In genomic region chr12:6538420-6539275, GRCh38 we compare ENCODE assay signal across 8 cellular contexts. TPM values are rescaled to one million over a fixed set of nuclear protein-coding genes. Genes with fewer than 3 reads are reported as not detected.
DNase-seq lines count a peak whose midpoint lies in the region; TF ChIP-seq lines count a peak whose summit lies in the region.

No MANE protein-coding gene starts in this region.

- no peak overlapping the region for H2AFZ ChIP-seq in fibroblast of lung (ENCODE audit: low read length)

- H3K27me3 ChIP-seq in A673 (replicated peaks; ENCODE audit: insufficient read depth, low read depth, low read length, poor library complexity) (no peaks in the 10 kb centered on the region), fibroblast of lung (ENCODE audit: control insufficient read depth, insufficient read depth, low read length) (no peaks in the 10 kb centered on the region), stomach smooth muscle (ENCODE audit: control insufficient read depth in 1 of 2, insufficient read depth in 2 of 2, low read length in 2 of 2) (no peaks in the 10 kb centered on the region)

- H3K4me2 ChIP-seq in fibroblast of lung (ENCODE audit: extremely low read depth, insufficient read depth, low read length): no peak overlapping the region

- TF ChIP-seq CTCF in A673 (conservative IDR thresholded peaks at IDR 0.05; ENCODE audit: low read depth, low read length): no peak
- no peak for TF ChIP-seq CTCF in fibroblast of lung (conservative IDR thresholded peaks at IDR 0.05 in 1 of 2, IDR thresholded peaks at IDR 0.05 in 1 of 2; ENCODE audit: low read depth in 1 of 2, low read length in 2 of 2)

- BruUV-seq in A673 (replicated peaks; lab: Mats Ljungman, UMichigan): no TSS peak

- peaks cover 51% of the 10 kb centered on the region for H3K36me3 ChIP-seq in A673 (ENCODE audit: insufficient read depth, low read length, poor library complexity, severe bottlenecking)
- H3K36me3 ChIP-seq in fibroblast of lung (ENCODE audit: control insufficient read depth, insufficient read depth, low read length): peaks cover 40% of the 10 kb centered on the region
- peaks cover 39 to 41% of the 10 kb centered on the region in 2 donors for H3K36me3 ChIP-seq in stomach smooth muscle (ENCODE audit: control insufficient read depth in 2 of 2, insufficient read depth in 2 of 2, low read length in 2 of 2)

- H3K9me3 ChIP-seq in A673 (ENCODE audit: low read depth, low read length, poor library complexity, severe bottlenecking): no peaks in the 10 kb centered on the region
- H3K9me3 ChIP-seq in fibroblast of lung (ENCODE audit: control insufficient read depth, insufficient read depth, low read depth, low read length): no peaks in the 10 kb centered on the region
- H3K9me3 ChIP-seq in stomach smooth muscle (ENCODE audit: control insufficient read depth in 2 of 2, low read length in 2 of 2): no peaks in the 10 kb centered on the region

- intact Hi-C loops in A673 (cut with micrococcal nuclease; ENCODE audit: unreplicated experiment): loop anchor here (2.0 to 5.0 kb wide), 2 partner anchors 116 to 216 kb away; no protein-coding TSS in a partner anchor

- peaks cover 52% of the 10 kb centered on the region for H3K79me2 ChIP-seq in fibroblast of lung (ENCODE audit: control insufficient read depth, insufficient read depth, low read length)

- DNase-seq in A673 (ENCODE audit: low spot score) (peak; percentile 47), SW480 (ENCODE audit: low spot score) (peak; percentile 29), fibroblast of lung (ENCODE audit: low read depth in 2 of 2) (peak in 1 of 2 donors; percentile 52), GF-D8 (lab: John Stamatoyannopoulos, UW) (no peak), NCI-H1092 treated with DMSO at 0.1 percent for 48 hours (lab: John Stamatoyannopoulos, UW) (no peak), NCI-H526 (lab: John Stamatoyannopoulos, UW) (no peak)

- H3K4me3 ChIP-seq in A673 (ENCODE audit: low read depth, low read length, poor library complexity, severe bottlenecking) (no peak overlapping the region), fibroblast of lung (replicated peaks in 1 of 4; ENCODE audit: control extremely low read depth in 1 of 4, insufficient read depth in 1 of 4, low read depth in 3 of 4, low read length in 4 of 4) (no peak overlapping the region), stomach smooth muscle (ENCODE audit: low read length in 2 of 2) (no peak overlapping the region)

- no peaks in the 10 kb centered on the region for H4K20me1 ChIP-seq in fibroblast of lung (ENCODE audit: control insufficient read depth, extremely low read depth, insufficient read depth, low read length)

- H3K4me1 ChIP-seq in A673 (ENCODE audit: insufficient read depth, low read length, poor library complexity, severe bottlenecking): peaks cover 40% of the 10 kb centered on the region
- H3K4me1 ChIP-seq in fibroblast of lung (ENCODE audit: control insufficient read depth, extremely low read depth, insufficient read depth, low read length): peaks cover 19% of the 10 kb centered on the region
- H3K4me1 ChIP-seq in stomach smooth muscle (ENCODE audit: control insufficient read depth, insufficient read depth, low read length): peaks cover 64% of the 10 kb centered on the region

- H3K9ac ChIP-seq in fibroblast of lung (ENCODE audit: insufficient read depth, low read length) (no peak overlapping the region), stomach smooth muscle (ENCODE audit: low read length in 2 of 2) (no peak overlapping the region)

- H3K27ac ChIP-seq in A673 (ENCODE audit: low read depth, low read length, poor library complexity, severe bottlenecking) (peak overlapping the region; percentile 41), fibroblast of lung (ENCODE audit: insufficient read depth, low read length) (peak overlapping the region; percentile 98), stomach smooth muscle (ENCODE audit: low read length) (peak overlapping the region; percentile 93)

- peak; percentile 41 for TF ChIP-seq POLR2A in GM18526 (IDR thresholded peaks at IDR 0.05; ENCODE audit: extremely low read depth, insufficient read length)

- POLR2A ChIA-PET in A673 (lab: Charles Lee; ENCODE audit: low non-redundant PET): interaction anchor here (0.6 to 0.9 kb wide), 3 partner anchors 214 to 313 kb away, joined by 3 to 5 read pairs (median 3); no protein-coding TSS in a partner anchor

- CTCF ChIA-PET in A673 (lab: Charles Lee): interaction anchor here (0.6 to 1.2 kb wide), 6 partner anchors 68 to 533 kb away, joined by 3 to 5 read pairs (median 4); partner anchors contain the start of gene VAMP1

RNA-seq across cellular contexts. Expression of gene GAPDH, which starts 4.3 kb away (rescaled TPM):
- total RNA-seq in A673 (2021) (5,579 and 5,657 TPM in 2 replicates), fibroblast of lung (4,386 and 6,255 TPM in 2 replicates)
- polyA plus RNA-seq in fibroblast of lung: 8,983 and 11,838 TPM in 2 replicates
- 8,065 and 9,561 TPM in 2 replicates for polyA plus RNA-seq in fibroblast of lung (2012)
- polyA minus RNA-seq in fibroblast of lung (ENCODE audit: low replicate concordance): 22,076 and 22,226 TPM in 2 replicates

RNA-seq across cellular contexts. Expression of gene IFFO1, which starts 17.2 kb away (rescaled TPM):
- total RNA-seq in A673 (2021) (16.0 and 16.9 TPM in 2 replicates), fibroblast of lung (8.2 and 16.8 TPM in 2 replicates)
- 21.7 and 26.9 TPM in 2 replicates for polyA plus RNA-seq in fibroblast of lung
- polyA plus RNA-seq in fibroblast of lung (2012): 23.6 and 25.6 TPM in 2 replicates
- polyA minus RNA-seq in fibroblast of lung (ENCODE audit: low replicate concordance): 18.8 and 22.0 TPM in 2 replicates

RNA-seq across cellular contexts. Expression of gene NOP2, which starts 29.4 kb away (rescaled TPM):
- 131 and 177 TPM in 2 replicates for total RNA-seq in A673 (2021)
- 11.7 and 13.9 TPM in 2 replicates for total RNA-seq in fibroblast of lung
- polyA plus RNA-seq in fibroblast of lung: 26.1 and 47.8 TPM in 2 replicates
- 18.6 and 34.5 TPM in 2 replicates for polyA plus RNA-seq in fibroblast of lung (2012)
- polyA minus RNA-seq in fibroblast of lung (ENCODE audit: low replicate concordance): 77.1 and 94.1 TPM in 2 replicates

RNA-seq across cellular contexts. Expression of gene NCAPD2, which starts 44.7 kb away (rescaled TPM):
- total RNA-seq in A673 (2021) (125 and 128 TPM in 2 replicates), fibroblast of lung (18.7 and 42.3 TPM in 2 replicates)
- 17.2 and 50.9 TPM in 2 replicates for polyA plus RNA-seq in fibroblast of lung
- polyA plus RNA-seq in fibroblast of lung (2012): 16.7 and 45.5 TPM in 2 replicates
- polyA minus RNA-seq in fibroblast of lung (ENCODE audit: low replicate concordance): 32.1 and 176 TPM in 2 replicates

RNA-seq across cellular contexts. Expression of gene MRPL51, which starts 45.6 kb away (rescaled TPM):
- total RNA-seq in A673 (2021): 378 and 401 TPM in 2 replicates
- 118 and 142 TPM in 2 replicates for total RNA-seq in fibroblast of lung
- polyA plus RNA-seq in fibroblast of lung: 120 and 166 TPM in 2 replicates
- 242 and 298 TPM in 2 replicates for polyA plus RNA-seq in fibroblast of lung (2012)
- polyA minus RNA-seq in fibroblast of lung (ENCODE audit: low replicate concordance): 10.5 and 16.3 TPM in 2 replicates

Comparison
In these comparisons a context has a peak if more than half of its experiments do, and no peak if none do; other contexts are left out.
1. DNase-seq: peak in A673 (single experiment) and SW480 (single experiment); none in GF-D8 (single experiment), NCI-H1092 treated with DMSO at 0.1 percent for 48 hours (single experiment) and NCI-H526 (0 of 2).
2. H3K27ac ChIP-seq: peak in every context shown above with its lines; median percentile 98 in fibroblast of lung; 93 in stomach smooth muscle; 41 in A673.